ENCODE assay signal across 19 cellular contexts in the genomic region with DNA sequence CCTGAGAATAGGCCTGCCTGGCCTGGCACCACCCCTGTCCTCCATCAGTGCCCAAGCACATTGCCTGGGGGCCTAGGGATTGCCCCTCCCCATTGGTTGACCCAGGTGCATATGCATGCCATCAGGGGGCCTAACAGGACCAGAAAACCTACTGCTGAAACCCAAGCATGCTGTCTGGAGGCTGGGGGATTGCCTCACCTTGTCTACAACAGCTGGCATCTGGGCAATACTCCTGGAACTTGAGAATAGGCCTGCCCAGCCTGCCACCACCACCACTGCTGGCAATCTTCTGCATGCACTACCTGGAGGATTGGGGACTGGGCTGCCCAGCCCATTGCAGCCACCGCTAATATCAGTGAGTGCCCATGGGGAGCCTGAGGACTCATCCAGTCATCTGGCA. TPM values are rescaled to one million over a fixed set of nuclear protein-coding genes. Genes with fewer than 3 reads are reported as not detected.
DNase-seq lines count a peak whose midpoint lies in the region; ATAC-seq and TF ChIP-seq lines count a peak whose summit lies in the region.
"Had no signal": no experiment of that assay in that cellular context is flagged by ENCODE, and none has a peak within 500 bp of the region (broad histone marks: within the 10 kb centered on the region; RNA-seq: fewer than 3 reads in every experiment).

No MANE protein-coding gene starts in this region.

- H4K20me1 ChIP-seq in BLaER1 treated with 17β-estradiol and CSF1 and Interleukin-3, amounts not matched to agents 10 nM and 100 nM = peaks cover 0 to 35% (median 0%) of the 10 kb centered on the region in 11 experiments; a peak in 7 of 22 replicates

- ATAC-seq in RWPE2 (ENCODE audit: low read depth) (no peak), esophagus mucosa (peak; percentile 17), gastrocnemius medialis (peak; percentile 41 to 76), WTC11 (no peak)
- ATAC-seq: GM23338, K562 had no signal

- POLR2A ChIA-PET in WTC11 (lab: Charles Lee) = no interaction called here

- intact Hi-C loops in gastrocnemius medialis (cut with DNase I; ENCODE audit: low total_unique reads) = no loop called here
- intact Hi-C loops in activated T-helper 1 cell treated with anti-CD3 and anti-CD28 coated beads, Interleukin-12 subunit alpha, Interleukin-12 subunit beta, Interleukin-2, Interleukin-4 antibody, amounts not matched to agents 30 ng/mL and 10 ng/mL and 1 ng/mL, durations not matched to agents 14 hours and 24 hours and 36 hours (cut with micrococcal nuclease) = no loop called here

- no peak overlapping the region for H3K9ac ChIP-seq in BLaER1 treated with 17β-estradiol and CSF1 and Interleukin-3, amounts not matched to agents 10 nM and 100 nM

- H3K4me1 ChIP-seq in BLaER1 treated with 17β-estradiol and CSF1 and Interleukin-3, amounts not matched to agents 10 nM and 100 nM = peaks cover 21 to 63% (median 51%) of the 10 kb centered on the region in 10 experiments
- peaks cover 39% of the 10 kb centered on the region for H3K4me1 ChIP-seq in RWPE2 (ENCODE audit: insufficient read depth, poor library complexity, severe bottlenecking)
- H3K4me1 ChIP-seq in gastrocnemius medialis = peaks cover 25 to 39% of the 10 kb centered on the region in 2 donors

- CTCF ChIA-PET in WTC11 (lab: Charles Lee) = interaction anchor here (1.0 kb wide), 1 partner anchor 25 kb away, joined by 3 read pairs; no protein-coding TSS in a partner anchor

- TF ChIP-seq CTCF in RWPE2 (IDR thresholded peaks at IDR 0.05; ENCODE audit: poor library complexity, severe bottlenecking) = no peak
- TF ChIP-seq CTCF in gastrocnemius medialis (IDR thresholded peaks at IDR 0.05 in 4 of 5, conservative IDR thresholded peaks at IDR 0.05 in 1 of 5) = no peak
- no peak for TF ChIP-seq CTCF in WTC11 (IDR thresholded peaks at IDR 0.05)

- H3K27ac ChIP-seq in BLaER1 treated with 17β-estradiol and CSF1 and Interleukin-3, amounts not matched to agents 10 nM and 100 nM = no peak overlapping the region
- peak overlapping the region; percentile 93 for H3K27ac ChIP-seq in RWPE2 (ENCODE audit: poor library complexity, severe bottlenecking)
- peak overlapping the region; percentile 26 to 77 (median 59) for H3K27ac ChIP-seq in gastrocnemius medialis
- H3K27ac ChIP-seq: PC-9 had no signal

- H3K36me3 ChIP-seq in BLaER1 treated with 17β-estradiol and CSF1 and Interleukin-3, amounts not matched to agents 10 nM and 100 nM = no peaks in the 10 kb centered on the region
- H3K36me3 ChIP-seq in RWPE2 (ENCODE audit: low read depth) (peaks cover 5% of the 10 kb centered on the region; the same call in 1 of the 2 replicates), gastrocnemius medialis (no peaks in the 10 kb centered on the region)

- peak overlapping the region in 8 of 11 experiments; percentile 41 to 89 (median 74); a peak in 16 of 22 replicates for H3K4me2 ChIP-seq in BLaER1 treated with 17β-estradiol and CSF1 and Interleukin-3, amounts not matched to agents 10 nM and 100 nM
- H3K4me2 ChIP-seq: GM23338, PC-9 had no signal

- no peak for TF ChIP-seq POLR2A in gastrocnemius medialis (IDR thresholded peaks at IDR 0.05)

- peaks cover 4 to 16% (median 9%) of the 10 kb centered on the region in 3 donors for H3K27me3 Mint-ChIP-seq in immature natural killer cell (ENCODE audit: low read depth in 3 of 3)
- peaks cover 29% of the 10 kb centered on the region for H3K27me3 Mint-ChIP-seq in activated T-helper 1 cell treated with anti-CD3 and anti-CD28 coated beads, Interleukin-12 subunit alpha, Interleukin-12 subunit beta, Interleukin-2, Interleukin-4 antibody, amounts not matched to agents 30 ng/mL and 10 ng/mL and 1 ng/mL, durations not matched to agents 14 hours and 24 hours and 36 hours (ENCODE audit: insufficient read depth)
- H3K27me3 Mint-ChIP-seq in WTC11 (ENCODE audit: low read depth) = no peaks in the 10 kb centered on the region

- in situ Hi-C loops in gastrocnemius medialis (cut with MboI; ENCODE audit: low sequenced_read_pairs in 4 of 4) = no loop called here

- no peak overlapping the region for H3K4me3 ChIP-seq in BLaER1 treated with 17β-estradiol and CSF1 and Interleukin-3, amounts not matched to agents 10 nM and 100 nM
- no peak overlapping the region for H3K4me3 ChIP-seq in RWPE2 (ENCODE audit: severe bottlenecking)
- no peak overlapping the region for H3K4me3 ChIP-seq in gastrocnemius medialis
- H3K4me3 ChIP-seq: GM23338, K562, PC-9 had no signal

- no peak for DNase-seq in RWPE2 (ENCODE audit: low spot score)
- peak in 1 of 2 donors; percentile 64 for DNase-seq in gastrocnemius medialis
- no peak for DNase-seq in immature natural killer cell
- DNase-seq in activated T-helper 1 cell treated with anti-CD3 and anti-CD28 coated beads, Interleukin-12 subunit alpha, Interleukin-12 subunit beta, Interleukin-2, Interleukin-4 antibody, amounts not matched to agents 30 ng/mL and 10 ng/mL and 1 ng/mL, durations not matched to agents 14 hours and 24 hours and 36 hours (ENCODE audit: low spot score) = no peak
- no peak for DNase-seq in WTC11 (ENCODE audit: low spot score)
- DNase-seq: Caco-2; CD4-positive, CD25-positive, alpha-beta regulatory T cell; DMS153; MV-4-11; NCI-H1417; NCI-H187 treated with DMSO at 0.1 percent for 48 hours; NCI-H2171; NCI-H774; PC-9; Right ventricle myocardium superior had no signal

- H3K4me3 Mint-ChIP-seq in immature natural killer cell (no peak overlapping the region), WTC11 (no peak overlapping the region)
- no peak overlapping the region for H3K4me3 Mint-ChIP-seq in activated T-helper 1 cell treated with anti-CD3 and anti-CD28 coated beads, Interleukin-12 subunit alpha, Interleukin-12 subunit beta, Interleukin-2, Interleukin-4 antibody, amounts not matched to agents 30 ng/mL and 10 ng/mL and 1 ng/mL, durations not matched to agents 14 hours and 24 hours and 36 hours
- H3K4me3 Mint-ChIP-seq: CD4-positive, CD25-positive, alpha-beta regulatory T cell; GM23338 had no signal

- H3K27ac Mint-ChIP-seq in immature natural killer cell (no peak overlapping the region), WTC11 (no peak overlapping the region)
- no peak overlapping the region for H3K27ac Mint-ChIP-seq in activated T-helper 1 cell treated with anti-CD3 and anti-CD28 coated beads, Interleukin-12 subunit alpha, Interleukin-12 subunit beta, Interleukin-2, Interleukin-4 antibody, amounts not matched to agents 30 ng/mL and 10 ng/mL and 1 ng/mL, durations not matched to agents 14 hours and 24 hours and 36 hours
- H3K27ac Mint-ChIP-seq: CD4-positive, CD25-positive, alpha-beta regulatory T cell; GM23338 had no signal

- H3K27me3 ChIP-seq in BLaER1 treated with 17β-estradiol and CSF1 and Interleukin-3, amounts not matched to agents 10 nM and 100 nM = peaks cover 20 to 98% (median 38%) of the 10 kb centered on the region in 11 experiments
- H3K27me3 ChIP-seq in RWPE2 (ENCODE audit: insufficient read depth, poor library complexity, severe bottlenecking) (no peaks in the 10 kb centered on the region), gastrocnemius medialis (no peaks in the 10 kb centered on the region)

- H3K9me3 Mint-ChIP-seq in immature natural killer cell (peaks cover 9 to 23% (median 16%) of the 10 kb centered on the region in 6 donors), WTC11 (peaks cover 16% of the 10 kb centered on the region)
- peaks cover 15% of the 10 kb centered on the region for H3K9me3 Mint-ChIP-seq in activated T-helper 1 cell treated with anti-CD3 and anti-CD28 coated beads, Interleukin-12 subunit alpha, Interleukin-12 subunit beta, Interleukin-2, Interleukin-4 antibody, amounts not matched to agents 30 ng/mL and 10 ng/mL and 1 ng/mL, durations not matched to agents 14 hours and 24 hours and 36 hours
- H3K9me3 Mint-ChIP-seq: GM23338 had no signal

- H3K9me3 ChIP-seq in BLaER1 treated with 17β-estradiol and CSF1 and Interleukin-3, amounts not matched to agents 10 nM and 100 nM (replicated peaks in 1 of 11) = peaks cover 19 to 26% (median 22%) of the 10 kb centered on the region in 11 experiments
- H3K9me3 ChIP-seq in RWPE2 (ENCODE audit: severe bottlenecking) = peaks cover 4% of the 10 kb centered on the region
- no peaks in the 10 kb centered on the region for H3K9me3 ChIP-seq in gastrocnemius medialis
- H3K9me3 ChIP-seq: Caco-2 had no signal

- H3K4me1 Mint-ChIP-seq in immature natural killer cell (peaks cover 0 to 5% of the 10 kb centered on the region in 2 donors), WTC11 (peaks cover 26% of the 10 kb centered on the region)
- H3K4me1 Mint-ChIP-seq in activated T-helper 1 cell treated with anti-CD3 and anti-CD28 coated beads, Interleukin-12 subunit alpha, Interleukin-12 subunit beta, Interleukin-2, Interleukin-4 antibody, amounts not matched to agents 30 ng/mL and 10 ng/mL and 1 ng/mL, durations not matched to agents 14 hours and 24 hours and 36 hours (ENCODE audit: low read depth) = peaks cover 11% of the 10 kb centered on the region

- H3K36me3 Mint-ChIP-seq in immature natural killer cell (peaks cover 0 to 17% (median 10%) of the 10 kb centered on the region in 3 donors), WTC11 (peaks cover 6% of the 10 kb centered on the region)
- no peaks in the 10 kb centered on the region for H3K36me3 Mint-ChIP-seq in activated T-helper 1 cell treated with anti-CD3 and anti-CD28 coated beads, Interleukin-12 subunit alpha, Interleukin-12 subunit beta, Interleukin-2, Interleukin-4 antibody, amounts not matched to agents 30 ng/mL and 10 ng/mL and 1 ng/mL, durations not matched to agents 14 hours and 24 hours and 36 hours (ENCODE audit: low read depth)

TF ChIP-seq in WTC11, 78 proteins besides CTCF, POLR2A, EP300 and RAD21 (continues in another document):
- TF ChIP-seq ZNF263 (CRISPR knock-in tag; IDR thresholded peaks at IDR 0.05; ENCODE audit: low read depth) = no peak
- TF ChIP-seq SOX15 (CRISPR knock-in tag; IDR thresholded peaks at IDR 0.05) = no peak
- TF ChIP-seq, protein P1, sequence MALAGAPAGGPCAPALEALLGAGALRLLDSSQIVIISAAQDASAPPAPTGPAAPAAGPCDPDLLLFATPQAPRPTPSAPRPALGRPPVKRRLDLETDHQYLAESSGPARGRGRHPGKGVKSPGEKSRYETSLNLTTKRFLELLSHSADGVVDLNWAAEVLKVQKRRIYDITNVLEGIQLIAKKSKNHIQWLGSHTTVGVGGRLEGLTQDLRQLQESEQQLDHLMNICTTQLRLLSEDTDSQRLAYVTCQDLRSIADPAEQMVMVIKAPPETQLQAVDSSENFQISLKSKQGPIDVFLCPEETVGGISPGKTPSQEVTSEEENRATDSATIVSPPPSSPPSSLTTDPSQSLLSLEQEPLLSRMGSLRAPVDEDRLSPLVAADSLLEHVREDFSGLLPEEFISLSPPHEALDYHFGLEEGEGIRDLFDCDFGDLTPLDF (CRISPR knock-in tag; IDR thresholded peaks at IDR 0.05) = no peak
- no peak for TF ChIP-seq JUN (CRISPR knock-in tag; IDR thresholded peaks at IDR 0.05)

RNA-seq across cellular contexts. Expression of gene BCL10, which starts 56.1 kb away (rescaled TPM):
- total RNA-seq in esophagus mucosa (52.1 TPM), gastrocnemius medialis (1 to 10 TPM; 4.3 to 6.4 (median 5.4) TPM), WTC11 (2021) (21.3 to 24.2 TPM (median 21.4 TPM) in 3 replicates)
- 10 to 100 TPM; 23.0 to 26.0 (median 26.0) TPM for polyA plus RNA-seq in immature natural killer cell
- 25.1 and 28.8 TPM in 2 replicates for total RNA-seq in activated T-helper 1 cell treated with anti-CD3 and anti-CD28 coated beads, Interleukin-12 subunit alpha, Interleukin-12 subunit beta, Interleukin-2, Interleukin-4 antibody, amounts not matched to agents 30 ng/mL and 10 ng/mL and 1 ng/mL, durations not matched to agents 14 hours and 24 hours and 36 hours

Comparison
In these comparisons a context has a peak if more than half of its experiments do, and no peak if none do; other contexts are left out.
1. H3K27ac ChIP-seq: peak in RWPE2 (single experiment) and gastrocnemius medialis (4 of 4); none in BLaER1 treated with 17β-estradiol and CSF1 and Interleukin-3, amounts not matched to agents 10 nM and 100 nM (0 of 11).
2. ATAC-seq: peak in esophagus mucosa (single experiment) and gastrocnemius medialis (2 of 2); none in RWPE2 (single experiment) and WTC11 (single experiment).